In genomic region chr5:154857534-154858250, GRCh38 we compare ENCODE assay signal across 1 cellular context.
TF ChIP-seq lines count a peak whose summit lies in the region.

No MANE protein-coding gene starts in this region.

TF ChIP-seq in HepG2, 621 proteins besides CTCF, POLR2A, EP300 and RAD21 (continued from another document and continues in another):
- TF ChIP-seq TFDP2 (CRISPR knock-in tag; IDR thresholded peaks at IDR 0.05) (peak; percentile 65; the same call in 1 of the 2 replicates), MTA3 (CRISPR knock-in tag; IDR thresholded peaks at IDR 0.05) (no peak), ZNF414 (CRISPR knock-in tag; IDR thresholded peaks at IDR 0.05) (peak; percentile 8), TCF7L2 (IDR thresholded peaks at IDR 0.05; ENCODE audit: low read depth, low read length) (no peak), ARNTL (CRISPR knock-in tag; IDR thresholded peaks at IDR 0.05) (no peak), BCL6 (CRISPR knock-in tag; IDR thresholded peaks at IDR 0.05) (no peak; the same call in 1 of the 2 replicates), ZNF672 (CRISPR knock-in tag; IDR thresholded peaks at IDR 0.05) (no peak), PRPF4 (IDR thresholded peaks at IDR 0.05; ENCODE audit: low read depth, low read length, poor library complexity, severe bottlenecking) (no peak), CBX2 (IDR thresholded peaks at IDR 0.05; ENCODE audit: low read depth, low read length) (no peak), CBX2 (CRISPR knock-in tag; IDR thresholded peaks at IDR 0.05; ENCODE audit: low read depth) (peak; percentile 33; the same call in 1 of the 2 replicates), CEBPG (CRISPR knock-in tag; IDR thresholded peaks at IDR 0.05) (no peak), ZNF800 (CRISPR knock-in tag; IDR thresholded peaks at IDR 0.05) (no peak; the same call in none of the 2 replicates), ZBTB40 (IDR thresholded peaks at IDR 0.05) (no peak), ZBTB40 (CRISPR knock-in tag; IDR thresholded peaks at IDR 0.05) (peak; percentile 56; the same call in 1 of the 2 replicates), ATF2 (CRISPR knock-in tag; IDR thresholded peaks at IDR 0.05) (no peak; the same call in 1 of the 2 replicates), POLR2AphosphoS5 (IDR thresholded peaks at IDR 0.05; ENCODE audit: low read depth, low read length) (peak; percentile 66), TRAFD1 (CRISPR knock-in tag; IDR thresholded peaks at IDR 0.05; ENCODE audit: borderline replicate concordance) (no peak), ESRRA (CRISPR knock-in tag; IDR thresholded peaks at IDR 0.05; ENCODE audit: low read depth) (no peak; the same call in 1 of the 2 replicates), ELF4 (CRISPR knock-in tag; IDR thresholded peaks at IDR 0.05; ENCODE audit: borderline replicate concordance) (no peak; the same call in 1 of the 2 replicates), SNAPC5 (CRISPR knock-in tag; IDR thresholded peaks at IDR 0.05; ENCODE audit: borderline replicate concordance) (no peak), HOMEZ (CRISPR knock-in tag; IDR thresholded peaks at IDR 0.05; ENCODE audit: low read depth) (no peak), ARNT (IDR thresholded peaks at IDR 0.05) (no peak), SP5 (CRISPR knock-in tag; IDR thresholded peaks at IDR 0.05; ENCODE audit: borderline replicate concordance, low read depth) (no peak), IKZF5 (CRISPR knock-in tag; IDR thresholded peaks at IDR 0.05) (peak; percentile 40; the same call in 1 of the 2 replicates), ZFP41 (CRISPR knock-in tag; IDR thresholded peaks at IDR 0.05; ENCODE audit: borderline replicate concordance) (no peak), LCORL (IDR thresholded peaks at IDR 0.05) (no peak), LCORL (CRISPR knock-in tag; IDR thresholded peaks at IDR 0.05) (peak; percentile 66; the same call in 1 of the 2 replicates), ZNF639 (CRISPR knock-in tag; conservative IDR thresholded peaks at IDR 0.05) (no peak), ATF1 (CRISPR knock-in tag; IDR thresholded peaks at IDR 0.05) (no peak), NCOA1 (CRISPR knock-in tag; IDR thresholded peaks at IDR 0.05) (no peak; the same call in 1 of the 2 replicates), ZNF562 (CRISPR knock-in tag; IDR thresholded peaks at IDR 0.05; ENCODE audit: borderline replicate concordance) (no peak), SMAD9 (CRISPR knock-in tag; IDR thresholded peaks at IDR 0.05) (no peak), ZFP36L1 (CRISPR knock-in tag; IDR thresholded peaks at IDR 0.05) (no peak), ZBTB25 (CRISPR knock-in tag; IDR thresholded peaks at IDR 0.05) (no peak; the same call in 1 of the 2 replicates), SNAPC2 (CRISPR knock-in tag; IDR thresholded peaks at IDR 0.05) (no peak), KLF11 (CRISPR knock-in tag; IDR thresholded peaks at IDR 0.05) (0 out of 2 replicates have a peak, but pooled peaks have one; percentile 22), ZNF256 (CRISPR knock-in tag; conservative IDR thresholded peaks at IDR 0.05) (0 out of 2 replicates have a peak, but pooled peaks have one; percentile 20), AHR (CRISPR knock-in tag; IDR thresholded peaks at IDR 0.05) (no peak), NFE2L2 (IDR thresholded peaks at IDR 0.05; ENCODE audit: low read length) (no peak)
